In genomic region chr4:39255266-39255665, GRCh38 we compare ENCODE assay signal across 11 cellular contexts.
DNase-seq lines count a peak whose midpoint lies in the region; ATAC-seq and TF ChIP-seq lines count a peak whose summit lies in the region.
"Had no signal": no experiment of that assay in that cellular context is flagged by ENCODE, and none has a peak within 500 bp of the region (broad histone marks: within the 10 kb centered on the region; RNA-seq: fewer than 3 reads in every experiment).

No MANE protein-coding gene starts in this region.

- H3K27ac ChIP-seq in RWPE2 (ENCODE audit: poor library complexity, severe bottlenecking) (peak overlapping the region; percentile 55), right atrium auricular region (no peak overlapping the region)

- DNase-seq in H7, result peak; percentile 15
- DNase-seq in RWPE2 (ENCODE audit: low spot score), result no peak
- DNase-seq in epithelial cell of proximal tubule (ENCODE audit: low read depth), result no peak
- DNase-seq in NCI-H2171 treated with DMSO at 0.1 percent for 48 hours (lab: John Stamatoyannopoulos, UW), result no peak
- DNase-seq in right atrium auricular region (ENCODE audit: low spot score), result no peak
- DNase-seq: activated T-cell treated with anti-CD3 and anti-CD28 coated beads, Interleukin-2, amount 50 U/mL, for 24 hours; kidney; posterior cingulate gyrus had no signal

- H3K36me3 ChIP-seq in H7 (replicated peaks; ENCODE audit: control insufficient read depth, insufficient read depth, low read length), result no peaks in the 10 kb centered on the region; the same call in 1 of the 2 replicates
- H3K36me3 ChIP-seq in RWPE2 (ENCODE audit: low read depth), result peaks cover 3% of the 10 kb centered on the region; the same call in 1 of the 2 replicates
- H3K36me3 ChIP-seq in skeletal muscle satellite cell (ENCODE audit: insufficient read depth, low read length), result no peaks in the 10 kb centered on the region
- H3K36me3 ChIP-seq in right atrium auricular region, result peaks cover 6% of the 10 kb centered on the region

- H3K4me3 ChIP-seq in H7 (ENCODE audit: insufficient read depth, low read depth, low read length) (no peak overlapping the region), RWPE2 (ENCODE audit: severe bottlenecking) (no peak overlapping the region), epithelial cell of proximal tubule (ENCODE audit: low read depth, low read length) (no peak overlapping the region), skeletal muscle satellite cell (ENCODE audit: low read length) (no peak overlapping the region), right atrium auricular region (no peak overlapping the region)
- H3K4me3 ChIP-seq: coronary artery had no signal

- H3K9me3 ChIP-seq in RWPE2 (ENCODE audit: severe bottlenecking) (no peaks in the 10 kb centered on the region), skeletal muscle satellite cell (replicated peaks; ENCODE audit: low read length) (no peaks in the 10 kb centered on the region), right atrium auricular region (no peaks in the 10 kb centered on the region)

- peak; percentile 26 for TF ChIP-seq CTCF in RWPE2 (IDR thresholded peaks at IDR 0.05; ENCODE audit: poor library complexity, severe bottlenecking)
- peak; percentile 30 for TF ChIP-seq CTCF in epithelial cell of proximal tubule (conservative IDR thresholded peaks at IDR 0.05; ENCODE audit: low read depth, low read length)
- TF ChIP-seq CTCF in right atrium auricular region (IDR thresholded peaks at IDR 0.05), result no peak

- H3K9ac ChIP-seq in skeletal muscle satellite cell (ENCODE audit: low read depth, low read length), result peak overlapping the region; percentile 55

- peaks cover 13% of the 10 kb centered on the region for H3K4me1 ChIP-seq in RWPE2 (ENCODE audit: insufficient read depth, poor library complexity, severe bottlenecking)
- peaks cover 35% of the 10 kb centered on the region for H3K4me1 ChIP-seq in skeletal muscle satellite cell (ENCODE audit: control insufficient read depth, insufficient read depth, low read length)
- no peaks in the 10 kb centered on the region for H3K4me1 ChIP-seq in right atrium auricular region

- ATAC-seq in RWPE2 (ENCODE audit: low read depth), result peak; percentile 99
- no peak for ATAC-seq in activated CD4-positive, CD25-positive, alpha-beta regulatory T cell treated with anti-CD3 and anti-CD28 coated beads, Interleukin-2, amount 50 U/mL, for 24 hours

- peak overlapping the region; percentile 32 for H3K4me2 ChIP-seq in skeletal muscle satellite cell (ENCODE audit: low read length)

- no peaks in the 10 kb centered on the region for H3K27me3 ChIP-seq in H7 (ENCODE audit: control insufficient read depth, insufficient read depth, low read length)
- H3K27me3 ChIP-seq in RWPE2 (ENCODE audit: insufficient read depth, poor library complexity, severe bottlenecking), result no peaks in the 10 kb centered on the region
- H3K27me3 ChIP-seq in skeletal muscle satellite cell (ENCODE audit: control insufficient read depth, insufficient read depth, low read length), result no peaks in the 10 kb centered on the region
- H3K27me3 ChIP-seq in right atrium auricular region, result no peaks in the 10 kb centered on the region

Comparison
In these comparisons a context has a peak if more than half of its experiments do, and no peak if none do; other contexts are left out.
1. CTCF ChIP-seq: peak in RWPE2 (single experiment) and epithelial cell of proximal tubule (single experiment); none in right atrium auricular region (0 of 2).